In genomic region chr19:9621156-9622037, GRCh38 we compare ENCODE assay signal across 8 cellular contexts. TPM values are rescaled to one million over a fixed set of nuclear protein-coding genes. Genes with fewer than 3 reads are reported as not detected.
DNase-seq lines count a peak whose midpoint lies in the region; ATAC-seq and TF ChIP-seq lines count a peak whose summit lies in the region.

TSS of gene ZNF561 (minus strand) at chr19:9621232. CDS start at chr19:9619456, 1,776 bp downstream.

- H3K27me3 Mint-ChIP-seq in activated CD4-positive, alpha-beta memory T cell treated with anti-CD3 and anti-CD28 coated beads for 36 hours, result no peaks in the 10 kb centered on the region

- peaks cover 0 to 14% of the 10 kb centered on the region in 2 donors for H3K4me1 ChIP-seq in duodenal mucosa (ENCODE audit: control insufficient read depth in 1 of 2, insufficient read depth in 2 of 2, low read length in 2 of 2)

- peaks cover 11 to 28% of the 10 kb centered on the region in 2 donors for H3K36me3 ChIP-seq in duodenal mucosa (ENCODE audit: control insufficient read depth in 1 of 2, insufficient read depth in 2 of 2, low read length in 2 of 2)

- TF ChIP-seq POLR2A in lower leg skin (IDR thresholded peaks at IDR 0.05), result no peak

- TF ChIP-seq CTCF in lower leg skin (IDR thresholded peaks at IDR 0.05), result no peak

- WGBS in lower leg skin, 2 donors, result 0 to 1% methylated on average over 33 of the region's 33 CpGs

- CTCF ChIA-PET in activated CD4-positive, alpha-beta memory T cell treated with anti-CD3 and anti-CD28 coated beads for 36 hours (lab: Charles Lee), result interaction anchor here (1.2 kb wide), 1 partner anchor 174 kb away, joined by 4 read pairs; no protein-coding TSS in a partner anchor

- H3K27me3 ChIP-seq in duodenal mucosa (ENCODE audit: control insufficient read depth in 1 of 2, insufficient read depth in 2 of 2, low read length in 2 of 2), result no peaks in the 10 kb centered on the region

- peaks cover 22% of the 10 kb centered on the region for H3K4me1 Mint-ChIP-seq in activated CD4-positive, alpha-beta memory T cell treated with anti-CD3 and anti-CD28 coated beads for 36 hours (ENCODE audit: low read depth)

- DNase-seq in AG20443 (ENCODE audit: low spot score) (peak; percentile 91), NCI-H82 treated with DMSO at 0.1 percent for 48 hours (lab: John Stamatoyannopoulos, UW; ENCODE audit: unreplicated experiment) (peak; percentile 31), lower leg skin (ENCODE audit: low spot score in 2 of 2) (peak; percentile 78 to 97)
- peak; percentile 91 for DNase-seq in activated CD4-positive, alpha-beta memory T cell treated with anti-CD3 and anti-CD28 coated beads for 36 hours
- peak; percentile 81 to 83 for DNase-seq in stimulated activated CD4-positive, alpha-beta T cell treated with anti-CD3 and anti-CD28 coated beads, Interleukin-4, amount 100 ng/mL, for 4 hours

- POLR2A ChIA-PET in activated CD4-positive, alpha-beta memory T cell treated with anti-CD3 and anti-CD28 coated beads for 36 hours (lab: Charles Lee), result interaction anchor here (0.6 to 0.8 kb wide), 2 partner anchors 37 to 244 kb away, joined by 3 to 5 read pairs; partner anchors contain the start of gene ZNF121

- peak within 1 kb of the TSS; percentile 99 for H3K27ac Mint-ChIP-seq in activated CD4-positive, alpha-beta memory T cell treated with anti-CD3 and anti-CD28 coated beads for 36 hours

- H3K9me3 ChIP-seq in duodenal mucosa (ENCODE audit: control insufficient read depth in 1 of 2, low read length in 2 of 2), result no peaks in the 10 kb centered on the region

- peak within 1 kb of the TSS; percentile 94 for H3K27ac ChIP-seq in duodenal mucosa (ENCODE audit: low read depth, low read length)

- intact Hi-C loops in activated CD4-positive, alpha-beta memory T cell treated with anti-CD3 and anti-CD28 coated beads for 36 hours (cut with micrococcal nuclease), result loop anchor here (1.0 to 10.0 kb wide), 4 partner anchors 37 to 293 kb away; partner anchors contain the start of genes ZNF121 and ZNF846
- intact Hi-C loops in lower leg skin (cut with DNase I; ENCODE audit: low total_unique reads), result no loop called here

- peak within 1 kb of the TSS; percentile 92 to 97 for H3K4me3 ChIP-seq in duodenal mucosa (ENCODE audit: low read depth in 1 of 2, low read length in 2 of 2)
- H3K4me3 ChIP-seq in lower leg skin (ENCODE audit: low read depth, poor library complexity, severe bottlenecking), result peak within 1 kb of the TSS; percentile 83

- H3K4me3 Mint-ChIP-seq in activated CD4-positive, alpha-beta memory T cell treated with anti-CD3 and anti-CD28 coated beads for 36 hours, result peak within 1 kb of the TSS; percentile 92

- no peaks in the 10 kb centered on the region for H3K9me3 Mint-ChIP-seq in activated CD4-positive, alpha-beta memory T cell treated with anti-CD3 and anti-CD28 coated beads for 36 hours

- H3K9ac ChIP-seq in duodenal mucosa (ENCODE audit: low read depth in 1 of 2, low read length in 2 of 2), result peak within 1 kb of the TSS; percentile 90 to 96

- ATAC-seq in GM19324 (IDR thresholded peaks at IDR 0.05; ENCODE audit: low FRiP score, unreplicated experiment), result peak; percentile 83
- ATAC-seq in HG03565 (IDR thresholded peaks at IDR 0.05; ENCODE audit: unreplicated experiment), result peak; percentile 54

- H3K36me3 Mint-ChIP-seq in activated CD4-positive, alpha-beta memory T cell treated with anti-CD3 and anti-CD28 coated beads for 36 hours, result peaks cover 31% of the 10 kb centered on the region

RNA-seq across cellular contexts. Expression of gene ZNF561, which starts in this region (rescaled TPM):
- total RNA-seq in activated CD4-positive, alpha-beta memory T cell treated with anti-CD3 and anti-CD28 coated beads for 36 hours, result 10 to 100 TPM; 24.7 to 25.5 TPM
- total RNA-seq in lower leg skin, result 10 to 100 TPM; 31.3 to 55.0 (median 40.7) TPM

Comparison
In these comparisons a context has a peak if more than half of its experiments do, and no peak if none do; other contexts are left out.
1. Peak in every context shown above with its lines: DNase-seq, ATAC-seq, H3K4me3 ChIP-seq and H3K27ac ChIP-seq.
2. DNase-seq: peak in every context shown above with its lines; median percentile 91 in AG20443; 91 in activated CD4-positive, alpha-beta memory T cell treated with anti-CD3 and anti-CD28 coated beads for 36 hours; 88 in lower leg skin; 82 in stimulated activated CD4-positive, alpha-beta T cell treated with anti-CD3 and anti-CD28 coated beads, Interleukin-4, amount 100 ng/mL, for 4 hours; 31 in NCI-H82 treated with DMSO at 0.1 percent for 48 hours.